Comparison of ENCODE assay signal across 1 cellular context in the genomic region with DNA sequence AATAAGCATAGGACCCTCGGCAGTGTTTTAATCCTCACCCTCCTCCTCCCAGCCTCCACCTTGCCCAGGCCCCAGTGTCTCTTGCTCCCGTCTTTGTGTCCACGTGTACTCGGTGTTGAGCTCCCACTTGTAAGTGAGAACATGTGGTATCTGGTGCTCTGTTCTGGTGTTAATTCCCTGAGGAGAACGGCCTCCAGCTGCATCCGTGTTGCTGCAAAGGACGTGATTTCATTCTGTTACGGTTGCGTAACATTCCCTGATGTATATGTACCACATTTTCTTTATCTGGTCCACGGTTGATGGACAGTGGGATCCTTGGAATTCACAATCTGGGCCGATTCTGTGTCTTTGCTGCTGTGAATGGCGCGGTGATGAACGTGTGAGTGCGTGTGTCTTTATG.
TF ChIP-seq lines count a peak whose summit lies in the region.

No MANE protein-coding gene starts in this region.

TF ChIP-seq in WTC11, 78 proteins besides CTCF, POLR2A, EP300 and RAD21 (continued from another document):
- TF ChIP-seq, protein P1, sequence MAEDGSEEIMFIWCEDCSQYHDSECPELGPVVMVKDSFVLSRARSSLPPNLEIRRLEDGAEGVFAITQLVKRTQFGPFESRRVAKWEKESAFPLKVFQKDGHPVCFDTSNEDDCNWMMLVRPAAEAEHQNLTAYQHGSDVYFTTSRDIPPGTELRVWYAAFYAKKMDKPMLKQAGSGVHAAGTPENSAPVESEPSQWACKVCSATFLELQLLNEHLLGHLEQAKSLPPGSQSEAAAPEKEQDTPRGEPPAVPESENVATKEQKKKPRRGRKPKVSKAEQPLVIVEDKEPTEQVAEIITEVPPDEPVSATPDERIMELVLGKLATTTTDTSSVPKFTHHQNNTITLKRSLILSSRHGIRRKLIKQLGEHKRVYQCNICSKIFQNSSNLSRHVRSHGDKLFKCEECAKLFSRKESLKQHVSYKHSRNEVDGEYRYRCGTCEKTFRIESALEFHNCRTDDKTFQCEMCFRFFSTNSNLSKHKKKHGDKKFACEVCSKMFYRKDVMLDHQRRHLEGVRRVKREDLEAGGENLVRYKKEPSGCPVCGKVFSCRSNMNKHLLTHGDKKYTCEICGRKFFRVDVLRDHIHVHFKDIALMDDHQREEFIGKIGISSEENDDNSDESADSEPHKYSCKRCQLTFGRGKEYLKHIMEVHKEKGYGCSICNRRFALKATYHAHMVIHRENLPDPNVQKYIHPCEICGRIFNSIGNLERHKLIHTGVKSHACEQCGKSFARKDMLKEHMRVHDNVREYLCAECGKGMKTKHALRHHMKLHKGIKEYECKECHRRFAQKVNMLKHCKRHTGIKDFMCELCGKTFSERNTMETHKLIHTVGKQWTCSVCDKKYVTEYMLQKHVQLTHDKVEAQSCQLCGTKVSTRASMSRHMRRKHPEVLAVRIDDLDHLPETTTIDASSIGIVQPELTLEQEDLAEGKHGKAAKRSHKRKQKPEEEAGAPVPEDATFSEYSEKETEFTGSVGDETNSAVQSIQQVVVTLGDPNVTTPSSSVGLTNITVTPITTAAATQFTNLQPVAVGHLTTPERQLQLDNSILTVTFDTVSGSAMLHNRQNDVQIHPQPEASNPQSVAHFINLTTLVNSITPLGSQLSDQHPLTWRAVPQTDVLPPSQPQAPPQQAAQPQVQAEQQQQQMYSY (CRISPR knock-in tag; IDR thresholded peaks at IDR 0.05) = no peak
- TF ChIP-seq ZBTB21 (CRISPR knock-in tag; IDR thresholded peaks at IDR 0.05; ENCODE audit: borderline replicate concordance) = no peak
- TF ChIP-seq GTF2I (CRISPR knock-in tag; conservative IDR thresholded peaks at IDR 0.05) = no peak
- no peak for TF ChIP-seq IRF2 (CRISPR knock-in tag; IDR thresholded peaks at IDR 0.05; ENCODE audit: borderline replicate concordance, low read depth)
- no peak for TF ChIP-seq HMGA2 (CRISPR knock-in tag; IDR thresholded peaks at IDR 0.05)
- TF ChIP-seq, protein P2, sequence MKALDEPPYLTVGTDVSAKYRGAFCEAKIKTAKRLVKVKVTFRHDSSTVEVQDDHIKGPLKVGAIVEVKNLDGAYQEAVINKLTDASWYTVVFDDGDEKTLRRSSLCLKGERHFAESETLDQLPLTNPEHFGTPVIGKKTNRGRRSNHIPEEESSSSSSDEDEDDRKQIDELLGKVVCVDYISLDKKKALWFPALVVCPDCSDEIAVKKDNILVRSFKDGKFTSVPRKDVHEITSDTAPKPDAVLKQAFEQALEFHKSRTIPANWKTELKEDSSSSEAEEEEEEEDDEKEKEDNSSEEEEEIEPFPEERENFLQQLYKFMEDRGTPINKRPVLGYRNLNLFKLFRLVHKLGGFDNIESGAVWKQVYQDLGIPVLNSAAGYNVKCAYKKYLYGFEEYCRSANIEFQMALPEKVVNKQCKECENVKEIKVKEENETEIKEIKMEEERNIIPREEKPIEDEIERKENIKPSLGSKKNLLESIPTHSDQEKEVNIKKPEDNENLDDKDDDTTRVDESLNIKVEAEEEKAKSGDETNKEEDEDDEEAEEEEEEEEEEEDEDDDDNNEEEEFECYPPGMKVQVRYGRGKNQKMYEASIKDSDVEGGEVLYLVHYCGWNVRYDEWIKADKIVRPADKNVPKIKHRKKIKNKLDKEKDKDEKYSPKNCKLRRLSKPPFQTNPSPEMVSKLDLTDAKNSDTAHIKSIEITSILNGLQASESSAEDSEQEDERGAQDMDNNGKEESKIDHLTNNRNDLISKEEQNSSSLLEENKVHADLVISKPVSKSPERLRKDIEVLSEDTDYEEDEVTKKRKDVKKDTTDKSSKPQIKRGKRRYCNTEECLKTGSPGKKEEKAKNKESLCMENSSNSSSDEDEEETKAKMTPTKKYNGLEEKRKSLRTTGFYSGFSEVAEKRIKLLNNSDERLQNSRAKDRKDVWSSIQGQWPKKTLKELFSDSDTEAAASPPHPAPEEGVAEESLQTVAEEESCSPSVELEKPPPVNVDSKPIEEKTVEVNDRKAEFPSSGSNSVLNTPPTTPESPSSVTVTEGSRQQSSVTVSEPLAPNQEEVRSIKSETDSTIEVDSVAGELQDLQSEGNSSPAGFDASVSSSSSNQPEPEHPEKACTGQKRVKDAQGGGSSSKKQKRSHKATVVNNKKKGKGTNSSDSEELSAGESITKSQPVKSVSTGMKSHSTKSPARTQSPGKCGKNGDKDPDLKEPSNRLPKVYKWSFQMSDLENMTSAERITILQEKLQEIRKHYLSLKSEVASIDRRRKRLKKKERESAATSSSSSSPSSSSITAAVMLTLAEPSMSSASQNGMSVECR (CRISPR knock-in tag; IDR thresholded peaks at IDR 0.05; ENCODE audit: borderline replicate concordance) = no peak
- TF ChIP-seq, protein P3, sequence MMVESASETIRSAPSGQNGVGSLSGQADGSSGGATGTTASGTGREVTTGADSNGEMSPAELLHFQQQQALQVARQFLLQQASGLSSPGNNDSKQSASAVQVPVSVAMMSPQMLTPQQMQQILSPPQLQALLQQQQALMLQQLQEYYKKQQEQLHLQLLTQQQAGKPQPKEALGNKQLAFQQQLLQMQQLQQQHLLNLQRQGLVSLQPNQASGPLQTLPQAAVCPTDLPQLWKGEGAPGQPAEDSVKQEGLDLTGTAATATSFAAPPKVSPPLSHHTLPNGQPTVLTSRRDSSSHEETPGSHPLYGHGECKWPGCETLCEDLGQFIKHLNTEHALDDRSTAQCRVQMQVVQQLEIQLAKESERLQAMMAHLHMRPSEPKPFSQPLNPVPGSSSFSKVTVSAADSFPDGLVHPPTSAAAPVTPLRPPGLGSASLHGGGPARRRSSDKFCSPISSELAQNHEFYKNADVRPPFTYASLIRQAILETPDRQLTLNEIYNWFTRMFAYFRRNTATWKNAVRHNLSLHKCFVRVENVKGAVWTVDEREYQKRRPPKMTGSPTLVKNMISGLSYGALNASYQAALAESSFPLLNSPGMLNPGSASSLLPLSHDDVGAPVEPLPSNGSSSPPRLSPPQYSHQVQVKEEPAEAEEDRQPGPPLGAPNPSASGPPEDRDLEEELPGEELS (CRISPR knock-in tag; IDR thresholded peaks at IDR 0.05) = no peak
- TF ChIP-seq, protein P4, sequence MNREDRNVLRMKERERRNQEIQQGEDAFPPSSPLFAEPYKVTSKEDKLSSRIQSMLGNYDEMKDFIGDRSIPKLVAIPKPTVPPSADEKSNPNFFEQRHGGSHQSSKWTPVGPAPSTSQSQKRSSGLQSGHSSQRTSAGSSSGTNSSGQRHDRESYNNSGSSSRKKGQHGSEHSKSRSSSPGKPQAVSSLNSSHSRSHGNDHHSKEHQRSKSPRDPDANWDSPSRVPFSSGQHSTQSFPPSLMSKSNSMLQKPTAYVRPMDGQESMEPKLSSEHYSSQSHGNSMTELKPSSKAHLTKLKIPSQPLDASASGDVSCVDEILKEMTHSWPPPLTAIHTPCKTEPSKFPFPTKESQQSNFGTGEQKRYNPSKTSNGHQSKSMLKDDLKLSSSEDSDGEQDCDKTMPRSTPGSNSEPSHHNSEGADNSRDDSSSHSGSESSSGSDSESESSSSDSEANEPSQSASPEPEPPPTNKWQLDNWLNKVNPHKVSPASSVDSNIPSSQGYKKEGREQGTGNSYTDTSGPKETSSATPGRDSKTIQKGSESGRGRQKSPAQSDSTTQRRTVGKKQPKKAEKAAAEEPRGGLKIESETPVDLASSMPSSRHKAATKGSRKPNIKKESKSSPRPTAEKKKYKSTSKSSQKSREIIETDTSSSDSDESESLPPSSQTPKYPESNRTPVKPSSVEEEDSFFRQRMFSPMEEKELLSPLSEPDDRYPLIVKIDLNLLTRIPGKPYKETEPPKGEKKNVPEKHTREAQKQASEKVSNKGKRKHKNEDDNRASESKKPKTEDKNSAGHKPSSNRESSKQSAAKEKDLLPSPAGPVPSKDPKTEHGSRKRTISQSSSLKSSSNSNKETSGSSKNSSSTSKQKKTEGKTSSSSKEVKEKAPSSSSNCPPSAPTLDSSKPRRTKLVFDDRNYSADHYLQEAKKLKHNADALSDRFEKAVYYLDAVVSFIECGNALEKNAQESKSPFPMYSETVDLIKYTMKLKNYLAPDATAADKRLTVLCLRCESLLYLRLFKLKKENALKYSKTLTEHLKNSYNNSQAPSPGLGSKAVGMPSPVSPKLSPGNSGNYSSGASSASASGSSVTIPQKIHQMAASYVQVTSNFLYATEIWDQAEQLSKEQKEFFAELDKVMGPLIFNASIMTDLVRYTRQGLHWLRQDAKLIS (CRISPR knock-in tag; IDR thresholded peaks at IDR 0.05; ENCODE audit: borderline replicate concordance) = no peak
- TF ChIP-seq, protein P5, sequence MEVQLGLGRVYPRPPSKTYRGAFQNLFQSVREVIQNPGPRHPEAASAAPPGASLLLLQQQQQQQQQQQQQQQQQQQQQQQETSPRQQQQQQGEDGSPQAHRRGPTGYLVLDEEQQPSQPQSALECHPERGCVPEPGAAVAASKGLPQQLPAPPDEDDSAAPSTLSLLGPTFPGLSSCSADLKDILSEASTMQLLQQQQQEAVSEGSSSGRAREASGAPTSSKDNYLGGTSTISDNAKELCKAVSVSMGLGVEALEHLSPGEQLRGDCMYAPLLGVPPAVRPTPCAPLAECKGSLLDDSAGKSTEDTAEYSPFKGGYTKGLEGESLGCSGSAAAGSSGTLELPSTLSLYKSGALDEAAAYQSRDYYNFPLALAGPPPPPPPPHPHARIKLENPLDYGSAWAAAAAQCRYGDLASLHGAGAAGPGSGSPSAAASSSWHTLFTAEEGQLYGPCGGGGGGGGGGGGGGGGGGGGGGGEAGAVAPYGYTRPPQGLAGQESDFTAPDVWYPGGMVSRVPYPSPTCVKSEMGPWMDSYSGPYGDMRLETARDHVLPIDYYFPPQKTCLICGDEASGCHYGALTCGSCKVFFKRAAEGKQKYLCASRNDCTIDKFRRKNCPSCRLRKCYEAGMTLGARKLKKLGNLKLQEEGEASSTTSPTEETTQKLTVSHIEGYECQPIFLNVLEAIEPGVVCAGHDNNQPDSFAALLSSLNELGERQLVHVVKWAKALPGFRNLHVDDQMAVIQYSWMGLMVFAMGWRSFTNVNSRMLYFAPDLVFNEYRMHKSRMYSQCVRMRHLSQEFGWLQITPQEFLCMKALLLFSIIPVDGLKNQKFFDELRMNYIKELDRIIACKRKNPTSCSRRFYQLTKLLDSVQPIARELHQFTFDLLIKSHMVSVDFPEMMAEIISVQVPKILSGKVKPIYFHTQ (CRISPR knock-in tag; IDR thresholded peaks at IDR 0.05) = no peak
- TF ChIP-seq ESRRA (CRISPR knock-in tag; IDR thresholded peaks at IDR 0.05; ENCODE audit: borderline replicate concordance) = no peak
- TF ChIP-seq, protein P6, sequence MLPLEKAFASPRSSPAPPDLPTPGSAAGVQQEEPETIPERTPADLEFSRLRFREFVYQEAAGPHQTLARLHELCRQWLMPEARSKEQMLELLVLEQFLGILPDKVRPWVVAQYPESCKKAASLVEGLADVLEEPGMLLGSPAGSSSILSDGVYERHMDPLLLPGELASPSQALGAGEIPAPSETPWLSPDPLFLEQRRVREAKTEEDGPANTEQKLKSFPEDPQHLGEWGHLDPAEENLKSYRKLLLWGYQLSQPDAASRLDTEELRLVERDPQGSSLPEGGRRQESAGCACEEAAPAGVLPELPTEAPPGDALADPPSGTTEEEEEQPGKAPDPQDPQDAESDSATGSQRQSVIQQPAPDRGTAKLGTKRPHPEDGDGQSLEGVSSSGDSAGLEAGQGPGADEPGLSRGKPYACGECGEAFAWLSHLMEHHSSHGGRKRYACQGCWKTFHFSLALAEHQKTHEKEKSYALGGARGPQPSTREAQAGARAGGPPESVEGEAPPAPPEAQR (CRISPR knock-in tag; IDR thresholded peaks at IDR 0.05) = no peak
- TF ChIP-seq, protein P7, sequence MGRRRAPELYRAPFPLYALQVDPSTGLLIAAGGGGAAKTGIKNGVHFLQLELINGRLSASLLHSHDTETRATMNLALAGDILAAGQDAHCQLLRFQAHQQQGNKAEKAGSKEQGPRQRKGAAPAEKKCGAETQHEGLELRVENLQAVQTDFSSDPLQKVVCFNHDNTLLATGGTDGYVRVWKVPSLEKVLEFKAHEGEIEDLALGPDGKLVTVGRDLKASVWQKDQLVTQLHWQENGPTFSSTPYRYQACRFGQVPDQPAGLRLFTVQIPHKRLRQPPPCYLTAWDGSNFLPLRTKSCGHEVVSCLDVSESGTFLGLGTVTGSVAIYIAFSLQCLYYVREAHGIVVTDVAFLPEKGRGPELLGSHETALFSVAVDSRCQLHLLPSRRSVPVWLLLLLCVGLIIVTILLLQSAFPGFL (CRISPR knock-in tag; IDR thresholded peaks at IDR 0.05; ENCODE audit: borderline replicate concordance) = no peak
- no peak for TF ChIP-seq PRRX2 (CRISPR knock-in tag; IDR thresholded peaks at IDR 0.05)
- TF ChIP-seq FOXK1 (CRISPR knock-in tag; IDR thresholded peaks at IDR 0.05) = no peak
- TF ChIP-seq, protein P8, sequence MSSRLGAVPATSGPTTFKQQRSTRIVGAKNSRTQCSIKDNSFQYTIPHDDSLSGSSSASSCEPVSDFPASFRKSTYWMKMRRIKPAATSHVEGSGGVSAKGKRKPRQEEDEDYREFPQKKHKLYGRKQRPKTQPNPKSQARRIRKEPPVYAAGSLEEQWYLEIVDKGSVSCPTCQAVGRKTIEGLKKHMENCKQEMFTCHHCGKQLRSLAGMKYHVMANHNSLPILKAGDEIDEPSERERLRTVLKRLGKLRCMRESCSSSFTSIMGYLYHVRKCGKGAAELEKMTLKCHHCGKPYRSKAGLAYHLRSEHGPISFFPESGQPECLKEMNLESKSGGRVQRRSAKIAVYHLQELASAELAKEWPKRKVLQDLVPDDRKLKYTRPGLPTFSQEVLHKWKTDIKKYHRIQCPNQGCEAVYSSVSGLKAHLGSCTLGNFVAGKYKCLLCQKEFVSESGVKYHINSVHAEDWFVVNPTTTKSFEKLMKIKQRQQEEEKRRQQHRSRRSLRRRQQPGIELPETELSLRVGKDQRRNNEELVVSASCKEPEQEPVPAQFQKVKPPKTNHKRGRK (CRISPR knock-in tag; IDR thresholded peaks at IDR 0.05; ENCODE audit: borderline replicate concordance) = no peak
